In genomic region chr7:30863694-30864011, GRCh38 we compare ENCODE assay signal across 21 cellular contexts. TPM values are rescaled to one million over a fixed set of nuclear protein-coding genes. Genes with fewer than 3 reads are reported as not detected.
A peak's percentile ranks its signal among the peaks of the same experiment; 100 is the strongest.
DNase-seq lines count a peak whose midpoint lies in the region; ATAC-seq and TF ChIP-seq lines count a peak whose summit lies in the region.
"Had no signal": no experiment of that assay in that cellular context is flagged by ENCODE, and none has a peak within 500 bp of the region (broad histone marks: within the 10 kb centered on the region; RNA-seq: fewer than 3 reads in every experiment).

No MANE protein-coding gene starts in this region.

- H3K4me1 ChIP-seq in adipocyte (ENCODE audit: control insufficient read depth, insufficient read depth, low read length) (peaks cover 17% of the 10 kb centered on the region), rectal smooth muscle tissue (ENCODE audit: control insufficient read depth, insufficient read depth, low read length) (peaks cover 13% of the 10 kb centered on the region)
- H3K4me1 ChIP-seq: A549, HAP-1 had no signal

- intact Hi-C loops in CD4-positive, alpha-beta T cell (cut with DNase I, micrococcal nuclease) = no loop called here

- peak; percentile 30 for DNase-seq in AG04450 (ENCODE audit: low read depth, low spot score)
- peak; percentile 73 for DNase-seq in adipocyte (ENCODE audit: low read depth)
- peak; percentile 37 for DNase-seq in fibroblast of pulmonary artery (ENCODE audit: low read depth)
- no peak for DNase-seq in ureter (ENCODE audit: low spot score)
- DNase-seq in CD4-positive, alpha-beta T cell = no peak
- DNase-seq: activated naive CD8-positive, alpha-beta T cell treated with anti-CD3 and anti-CD28 coated beads for 36 hours; activated T-cell treated with anti-CD3 and anti-CD28 coated beads, Interleukin-2, amount 50 U/mL, for 24 hours; naive B cell; NCI-H187; NCI-H524 treated with DMSO at 0.1 percent for 48 hours; stimulated activated CD4-positive, alpha-beta T cell treated with anti-CD3 and anti-CD28 coated beads, Interleukin-1b, Interleukin-23, amount 100 ng/mL, for 48 hours had no signal

- H3K9ac ChIP-seq in adipocyte (ENCODE audit: low read length) (peak overlapping the region; percentile 52), rectal smooth muscle tissue (ENCODE audit: low read length) (no peak overlapping the region)
- H3K9ac ChIP-seq: SK-N-SH had no signal

- no peak overlapping the region for H3K27ac Mint-ChIP-seq in CD4-positive, alpha-beta T cell
- H3K27ac Mint-ChIP-seq: activated naive CD8-positive, alpha-beta T cell treated with anti-CD3 and anti-CD28 coated beads for 36 hours; activated T-cell treated with anti-CD3 and anti-CD28 coated beads, Interleukin-2, amount 50 U/mL, for 24 hours; naive B cell had no signal

- POLR2A ChIA-PET in AG04450 (lab: Yijun Ruan, JAX) = no interaction called here
- POLR2A ChIA-PET in CD4-positive, alpha-beta T cell (lab: Charles Lee) = no interaction called here

- H3K27me3 Mint-ChIP-seq in CD4-positive, alpha-beta T cell = no peaks in the 10 kb centered on the region
- H3K27me3 Mint-ChIP-seq: activated naive CD8-positive, alpha-beta T cell treated with anti-CD3 and anti-CD28 coated beads for 36 hours; activated T-cell treated with anti-CD3 and anti-CD28 coated beads, Interleukin-2, amount 50 U/mL, for 24 hours; naive B cell had no signal

- ATAC-seq in GM18858 (IDR thresholded peaks at IDR 0.05; ENCODE audit: unreplicated experiment) = no peak
- ATAC-seq in GM21367 (IDR thresholded peaks at IDR 0.05; ENCODE audit: unreplicated experiment) = no peak
- no peak for ATAC-seq in CD4-positive, alpha-beta T cell (ENCODE audit: poor library complexity)
- ATAC-seq: A549, left lung had no signal

- TF ChIP-seq CTCF in AG04450 (IDR thresholded peaks at IDR 0.05; ENCODE audit: low read depth, low read length) (no peak), fibroblast of pulmonary artery (IDR thresholded peaks at IDR 0.05; ENCODE audit: low read length, missing control alignments) (no peak)
- no peak for TF ChIP-seq CTCF in CD4-positive, alpha-beta T cell (IDR thresholded peaks at IDR 0.05)

- no peaks in the 10 kb centered on the region for H3K9me3 Mint-ChIP-seq in CD4-positive, alpha-beta T cell
- H3K9me3 Mint-ChIP-seq: activated naive CD8-positive, alpha-beta T cell treated with anti-CD3 and anti-CD28 coated beads for 36 hours; activated T-cell treated with anti-CD3 and anti-CD28 coated beads, Interleukin-2, amount 50 U/mL, for 24 hours; naive B cell had no signal

- H3K36me3 Mint-ChIP-seq in CD4-positive, alpha-beta T cell (ENCODE audit: low read depth) = no peaks in the 10 kb centered on the region
- H3K36me3 Mint-ChIP-seq: activated naive CD8-positive, alpha-beta T cell treated with anti-CD3 and anti-CD28 coated beads for 36 hours; naive B cell had no signal

- no peak overlapping the region for H3K4me3 ChIP-seq in AG04450 (ENCODE audit: low read depth, low read length)
- H3K4me3 ChIP-seq in adipocyte (ENCODE audit: low read length) = no peak overlapping the region
- H3K4me3 ChIP-seq in fibroblast of pulmonary artery (replicated peaks; ENCODE audit: low read depth, low read length) = no peak overlapping the region
- no peak overlapping the region for H3K4me3 ChIP-seq in rectal smooth muscle tissue (ENCODE audit: low read length)
- H3K4me3 ChIP-seq: A549, HAP-1, left lung, tibial nerve had no signal

- peak overlapping the region; percentile 31 for H3K27ac ChIP-seq in AG04450 (ENCODE audit: low read depth, low read length)
- H3K27ac ChIP-seq in rectal smooth muscle tissue (ENCODE audit: low read depth, low read length) = peak overlapping the region; percentile 59
- no peak overlapping the region for H3K27ac ChIP-seq in CD4-positive, alpha-beta T cell (ENCODE audit: low read depth, low read length)
- H3K27ac ChIP-seq: A549, epithelial cell of prostate, left lung had no signal

- H3K27me3 ChIP-seq in AG04450 (ENCODE audit: control insufficient read depth, insufficient read depth, low read length) = no peaks in the 10 kb centered on the region
- no peaks in the 10 kb centered on the region for H3K27me3 ChIP-seq in adipocyte (replicated peaks; ENCODE audit: control insufficient read depth, insufficient read depth, low read length)
- no peaks in the 10 kb centered on the region for H3K27me3 ChIP-seq in rectal smooth muscle tissue (ENCODE audit: control insufficient read depth, insufficient read depth, low read length)
- H3K27me3 ChIP-seq in CD4-positive, alpha-beta T cell (ENCODE audit: control insufficient read depth, insufficient read depth, low read length) = no peaks in the 10 kb centered on the region
- H3K27me3 ChIP-seq: left lung, tibial nerve had no signal

- CTCF ChIA-PET in AG04450 (lab: Charles Lee) = interaction anchor here (1.1 to 1.3 kb wide), 2 partner anchors 17 to 75 kb away, joined by 3 read pairs; no protein-coding TSS in a partner anchor
- CTCF ChIA-PET in CD4-positive, alpha-beta T cell (lab: Charles Lee) = no interaction called here

- H3K4me1 Mint-ChIP-seq in CD4-positive, alpha-beta T cell (ENCODE audit: low read depth) = no peaks in the 10 kb centered on the region
- H3K4me1 Mint-ChIP-seq: activated naive CD8-positive, alpha-beta T cell treated with anti-CD3 and anti-CD28 coated beads for 36 hours; naive B cell had no signal

- H3K9me3 ChIP-seq in AG04450 (ENCODE audit: control insufficient read depth, insufficient read depth, low read length) = no peaks in the 10 kb centered on the region; the same call in 1 of the 2 replicates
- no peaks in the 10 kb centered on the region for H3K9me3 ChIP-seq in adipocyte (ENCODE audit: control insufficient read depth, low read length)
- H3K9me3 ChIP-seq in CD4-positive, alpha-beta T cell (ENCODE audit: control insufficient read depth, low read length) = no peaks in the 10 kb centered on the region
- H3K9me3 ChIP-seq: A549, HAP-1, left lung, SK-N-SH, tibial nerve had no signal

- H3K36me3 ChIP-seq in adipocyte (ENCODE audit: control insufficient read depth, insufficient read depth, low read length, severe bottlenecking) (no peaks in the 10 kb centered on the region), rectal smooth muscle tissue (ENCODE audit: control insufficient read depth, insufficient read depth, low read length) (no peaks in the 10 kb centered on the region)
- H3K36me3 ChIP-seq: HAP-1, left lung, tibial nerve had no signal

- H3K4me3 Mint-ChIP-seq in CD4-positive, alpha-beta T cell = no peak overlapping the region
- H3K4me3 Mint-ChIP-seq: activated naive CD8-positive, alpha-beta T cell treated with anti-CD3 and anti-CD28 coated beads for 36 hours; activated T-cell treated with anti-CD3 and anti-CD28 coated beads, Interleukin-2, amount 50 U/mL, for 24 hours; naive B cell had no signal

RNA-seq across cellular contexts. Expression of gene AQP1, which starts 48.0 kb away (rescaled TPM):
- polyA plus RNA-seq in AG04450 (2011; rRNA removed) = 0.32 and 0.36 TPM in 2 replicates
- 0.28 and 0.30 TPM in 2 replicates for polyA minus RNA-seq in AG04450 (2011; rRNA and poly(A)+ RNA removed)
- 373 TPM for total RNA-seq in ureter
- under 1 TPM; 0.17 to 0.22 TPM for total RNA-seq in CD4-positive, alpha-beta T cell
- total RNA-seq: MCF 10A had no signal

Comparison
In these comparisons a context has a peak if more than half of its experiments do, and no peak if none do; other contexts are left out.
1. DNase-seq: peak in AG04450 (single experiment), adipocyte (single experiment) and fibroblast of pulmonary artery (single experiment); none in ureter (single experiment) and CD4-positive, alpha-beta T cell (0 of 10).
2. RNA of gene AQP1, which starts 48.0 kb away (total RNA-seq): 373 TPM in ureter (single experiment); 0.17 to 0.22 TPM in CD4-positive, alpha-beta T cell; every median in the first group is over 100 times any median in the second.